Comparison of ENCODE assay signal across 6 cellular contexts in the genomic region with DNA sequence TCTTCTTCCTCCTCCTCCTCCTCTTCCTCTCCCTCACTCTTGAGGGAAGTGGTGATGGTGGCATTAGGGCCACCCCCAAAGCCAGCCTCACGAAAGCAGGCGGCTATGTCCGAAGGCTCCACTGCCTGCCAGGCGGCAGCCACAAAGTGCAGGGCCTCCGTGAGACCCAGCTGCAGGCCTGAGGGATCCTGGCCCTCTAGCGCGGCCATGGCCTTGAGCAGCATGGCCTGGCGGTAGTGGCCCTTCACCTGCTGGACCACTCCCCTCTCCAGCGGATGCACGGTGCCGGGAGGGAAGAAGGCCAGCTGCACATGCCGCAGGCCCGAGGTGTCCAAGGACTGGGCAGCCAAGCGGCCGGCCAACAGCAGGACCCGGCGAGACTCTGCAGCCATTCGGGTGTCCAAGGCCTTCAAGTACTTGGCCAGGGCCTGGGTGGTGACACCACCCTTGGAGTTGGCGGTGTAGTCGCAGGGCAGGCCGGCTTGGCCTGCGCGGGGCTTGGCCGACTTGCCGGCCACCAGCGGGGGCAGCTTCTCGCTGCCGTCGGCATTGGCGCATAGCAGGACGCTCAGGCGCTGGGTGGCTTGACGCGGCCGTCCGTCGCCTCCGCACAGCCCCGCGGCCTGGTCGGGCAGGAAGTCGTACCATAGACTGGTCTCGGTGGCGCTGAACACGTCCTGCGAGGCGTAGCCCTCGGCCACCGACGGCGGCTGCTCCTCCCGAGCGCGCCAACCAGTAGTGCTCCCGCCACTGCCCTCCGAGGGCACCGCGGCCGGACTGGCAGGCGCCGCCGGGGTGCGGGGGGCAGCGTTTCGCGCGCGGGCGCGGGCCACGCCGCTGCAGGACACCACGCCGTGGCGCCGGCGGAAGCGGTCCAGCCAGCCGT. TPM values are rescaled to one million over a fixed set of nuclear protein-coding genes. Genes with fewer than 3 reads are reported as not detected.
DNase-seq lines count a peak whose midpoint lies in the region; ATAC-seq, FAIRE-seq and TF ChIP-seq lines count a peak whose summit lies in the region.

No MANE protein-coding gene starts in this region.

- H3K4me3 ChIP-seq in A549 (peak overlapping the region; percentile 86), OCI-LY1 (ENCODE audit: low read depth, low read length, poor library complexity, severe bottlenecking) (peak overlapping the region; percentile 73), left ventricle myocardium inferior (peak overlapping the region; percentile 81)

- H3K4me2 ChIP-seq in A549 (peak overlapping the region; percentile 97), OCI-LY1 (ENCODE audit: low read length) (peak overlapping the region; percentile 96)

- H3K9me2 ChIP-seq in OCI-LY1 (ENCODE audit: low read depth, low read length), result no peaks in the 10 kb centered on the region

- no peaks in the 10 kb centered on the region for H3F3A ChIP-seq in OCI-LY1 (ENCODE audit: insufficient read depth, low read length)

- H3K9me3 ChIP-seq in A549, result no peaks in the 10 kb centered on the region
- H3K9me3 ChIP-seq in OCI-LY1 (ENCODE audit: low read length), result no peaks in the 10 kb centered on the region
- no peaks in the 10 kb centered on the region for H3K9me3 ChIP-seq in left ventricle myocardium inferior (replicated peaks)

- intact Hi-C loops in left ventricle myocardium inferior (cut with micrococcal nuclease), result no loop called here

- 41% methylated on average over 65 of the region's 79 CpGs for WGBS in A549 (ENCODE audit: missing lambda C conversion rate)

- TF ChIP-seq CTCF in A549 (IDR thresholded peaks at IDR 0.05) (no peak), OCI-LY1 (IDR thresholded peaks at IDR 0.05; ENCODE audit: low read length) (no peak), left ventricle myocardium inferior (IDR thresholded peaks at IDR 0.05; ENCODE audit: borderline replicate concordance) (no peak)

- 0 out of 5 replicates have a peak, but pooled peaks of 1 of the 2 experiments have one; percentile 20 for TF ChIP-seq EP300 in A549 (IDR thresholded peaks at IDR 0.05)

- CTCF ChIA-PET in A549 (lab: Yijun Ruan, JAX), result interaction anchor here (0.6 to 56.5 kb wide), 19 partner anchors 8 to 301 kb away, joined by 3 to 1634 read pairs (median 6); a partner anchor contains a TSS

- no peaks in the 10 kb centered on the region for H4K20me1 ChIP-seq in OCI-LY1 (ENCODE audit: insufficient read depth, low read length)

- no peak for TF ChIP-seq RAD21 in A549 (conservative IDR thresholded peaks at IDR 0.05 in 1 of 2, IDR thresholded peaks at IDR 0.05 in 1 of 2)

- H3K79me2 ChIP-seq in OCI-LY1 (ENCODE audit: insufficient read depth, low read length), result no peaks in the 10 kb centered on the region

- no peak overlapping the region for H2AFZ ChIP-seq in OCI-LY1 (ENCODE audit: low read length)

- ATAC-seq in A549 (no peak), HG02981 (IDR thresholded peaks at IDR 0.05; ENCODE audit: unreplicated experiment) (no peak), HG03565 (IDR thresholded peaks at IDR 0.05; ENCODE audit: unreplicated experiment) (no peak)

- H3K27me3 ChIP-seq in OCI-LY1 (ENCODE audit: insufficient read depth, low read length) (no peaks in the 10 kb centered on the region), left ventricle myocardium inferior (ENCODE audit: low read depth) (no peaks in the 10 kb centered on the region)

- H3K27ac ChIP-seq in A549 (peak overlapping the region; percentile 88 to 96), OCI-LY1 (ENCODE audit: low read depth, low read length, poor library complexity, severe bottlenecking) (no peak overlapping the region), left ventricle myocardium inferior (replicated peaks) (peak overlapping the region; percentile 92)

- DNase-seq in A549 (ENCODE audit: low read depth in 1 of 2, low spot score in 1 of 2), result no peak
- peak; percentile 29 for DNase-seq in left ventricle myocardium inferior
- peak; percentile 20 for DNase-seq in urothelium cell line (ENCODE audit: low spot score)

- POLR2A ChIA-PET in A549 (lab: Yijun Ruan, JAX), result interaction anchor here (0.5 to 3.0 kb wide), 10 partner anchors 12 to 300 kb away, joined by 3 to 40 read pairs (median 5); a partner anchor contains a TSS

- H3K4me1 ChIP-seq in A549 (peaks cover 48% of the 10 kb centered on the region), OCI-LY1 (ENCODE audit: insufficient read depth, low read length, severe bottlenecking) (peaks cover 51% of the 10 kb centered on the region), left ventricle myocardium inferior (peaks cover 52% of the 10 kb centered on the region)

- H3K36me3 ChIP-seq in OCI-LY1 (ENCODE audit: insufficient read depth, low read length), result peaks cover 4% of the 10 kb centered on the region
- H3K36me3 ChIP-seq in left ventricle myocardium inferior, result peaks cover 6% of the 10 kb centered on the region

- TF ChIP-seq POLR2A in A549 (IDR thresholded peaks at IDR 0.05; ENCODE audit: low read length), result no peak

- FAIRE-seq in A549 (lab: Jason Lieb, UNC), result no peak
- no peak for FAIRE-seq in urothelium cell line (lab: Jason Lieb, UNC)

- H3K9ac ChIP-seq in OCI-LY1 (ENCODE audit: low read length), result peak overlapping the region; percentile 79

TF ChIP-seq in A549, 52 proteins besides CTCF, POLR2A, EP300 and RAD21:
- TF ChIP-seq HOXB5 (CRISPR knock-in tag; IDR thresholded peaks at IDR 0.05) (peak; percentile 8; the same call in 1 of the 2 replicates), MAFK (IDR thresholded peaks at IDR 0.05; ENCODE audit: partially characterized antibody) (no peak), TFCP2L1 (CRISPR knock-in tag; IDR thresholded peaks at IDR 0.05) (no peak), ESRRA (IDR thresholded peaks at IDR 0.05; ENCODE audit: borderline replicate concordance, low read length) (no peak), EHMT2 (IDR thresholded peaks at IDR 0.05; ENCODE audit: low read depth) (no peak), JUN (IDR thresholded peaks at IDR 0.05) (peak in 1 of 2 experiments; percentile 56; a peak in 3 of 5 replicates), NPAS2 (CRISPR knock-in tag; IDR thresholded peaks at IDR 0.05; ENCODE audit: borderline replicate concordance) (no peak)
- TF ChIP-seq, protein P1, sequence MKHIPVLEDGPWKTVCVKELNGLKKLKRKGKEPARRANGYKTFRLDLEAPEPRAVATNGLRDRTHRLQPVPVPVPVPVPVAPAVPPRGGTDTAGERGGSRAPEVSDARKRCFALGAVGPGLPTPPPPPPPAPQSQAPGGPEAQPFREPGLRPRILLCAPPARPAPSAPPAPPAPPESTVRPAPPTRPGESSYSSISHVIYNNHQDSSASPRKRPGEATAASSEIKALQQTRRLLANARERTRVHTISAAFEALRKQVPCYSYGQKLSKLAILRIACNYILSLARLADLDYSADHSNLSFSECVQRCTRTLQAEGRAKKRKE (CRISPR knock-in tag; IDR thresholded peaks at IDR 0.05; ENCODE audit: low read depth), result no peak
TF ChIP-seq in A549: peak in this region for 2.

RNA-seq across cellular contexts. Expression of a gene that starts 1.1 kb away (rescaled TPM):
- polyA plus RNA-seq in A549 (2011; rRNA removed) (35.9 and 42.6 TPM in 2 replicates), A549 (2017; fragmentation: RNase III; extraction: RNeasy Plus Mini Kit Qiagen cat#74134 plus additional on column Dnase treatment) (93.1 to 107 TPM (median 106 TPM) in 3 replicates)
- 57.6 and 77.1 TPM in 2 replicates for polyA plus RNA-seq in A549 (2012; cell fraction: cytosol; rRNA removed)
- 55.5 and 78.2 TPM in 2 replicates for polyA plus RNA-seq in A549 (2012; cell fraction: nucleus; rRNA removed)
- polyA minus RNA-seq in A549 (2011; rRNA and poly(A)+ RNA removed), result 49.1 and 52.8 TPM in 2 replicates
- 70.7 TPM for total RNA-seq in left ventricle myocardium inferior

RNA-seq across cellular contexts. Expression of a gene that starts 4.2 kb away (rescaled TPM):
- polyA plus RNA-seq in A549 (2011; rRNA removed) (0.41 and 0.46 TPM in 2 replicates), A549 (2017; fragmentation: RNase III; extraction: RNeasy Plus Mini Kit Qiagen cat#74134 plus additional on column Dnase treatment) (0.89 to 1.4 TPM (median 1.3 TPM) in 3 replicates)
- polyA plus RNA-seq in A549 (2012; cell fraction: cytosol; rRNA removed), result 1.1 and 1.2 TPM in 2 replicates
- polyA plus RNA-seq in A549 (2012; cell fraction: nucleus; rRNA removed), result 4.2 and 4.5 TPM in 2 replicates
- 0.15 and 0.21 TPM in 2 replicates for polyA minus RNA-seq in A549 (2011; rRNA and poly(A)+ RNA removed)
- total RNA-seq in left ventricle myocardium inferior, result 0.33 TPM

RNA-seq across cellular contexts. Expression of a gene that starts 10.6 kb away (rescaled TPM):
- polyA plus RNA-seq in A549 (2011; rRNA removed) (133 and 136 TPM in 2 replicates), A549 (2017; fragmentation: RNase III; extraction: RNeasy Plus Mini Kit Qiagen cat#74134 plus additional on column Dnase treatment) (129 to 150 TPM (median 140 TPM) in 3 replicates)
- polyA plus RNA-seq in A549 (2012; cell fraction: cytosol; rRNA removed), result 173 and 193 TPM in 2 replicates
- polyA plus RNA-seq in A549 (2012; cell fraction: nucleus; rRNA removed), result 307 and 346 TPM in 2 replicates
- 101 and 126 TPM in 2 replicates for polyA minus RNA-seq in A549 (2011; rRNA and poly(A)+ RNA removed)
- 8.1 TPM for total RNA-seq in left ventricle myocardium inferior

RNA-seq across cellular contexts. Expression of a gene that starts 17.9 kb away (rescaled TPM):
- polyA plus RNA-seq in A549 (2011; rRNA removed) (43.9 and 44.0 TPM in 2 replicates), A549 (2017; fragmentation: RNase III; extraction: RNeasy Plus Mini Kit Qiagen cat#74134 plus additional on column Dnase treatment) (93.2 to 104 TPM (median 95.2 TPM) in 3 replicates)
- 162 and 207 TPM in 2 replicates for polyA plus RNA-seq in A549 (2012; cell fraction: cytosol; rRNA removed)
- polyA plus RNA-seq in A549 (2012; cell fraction: nucleus; rRNA removed), result 139 and 182 TPM in 2 replicates
- polyA minus RNA-seq in A549 (2011; rRNA and poly(A)+ RNA removed), result 49.7 and 55.6 TPM in 2 replicates
- total RNA-seq in left ventricle myocardium inferior, result 10.2 TPM

RNA-seq across cellular contexts. Expression of a gene that starts 34.9 kb away (rescaled TPM):
- polyA plus RNA-seq in A549 (2011; rRNA removed) (10.2 and 11.8 TPM in 2 replicates), A549 (2017; fragmentation: RNase III; extraction: RNeasy Plus Mini Kit Qiagen cat#74134 plus additional on column Dnase treatment) (17.7 to 20.6 TPM (median 19.9 TPM) in 3 replicates)
- 15.6 and 19.0 TPM in 2 replicates for polyA plus RNA-seq in A549 (2012; cell fraction: cytosol; rRNA removed)
- polyA plus RNA-seq in A549 (2012; cell fraction: nucleus; rRNA removed), result 15.2 and 20.0 TPM in 2 replicates
- 21.2 and 27.1 TPM in 2 replicates for polyA minus RNA-seq in A549 (2011; rRNA and poly(A)+ RNA removed)
- total RNA-seq in left ventricle myocardium inferior, result 11.3 TPM

Comparison
In these comparisons a context has a peak if more than half of its experiments do, and no peak if none do; other contexts are left out.
1. DNase-seq: peak in left ventricle myocardium inferior (single experiment) and urothelium cell line (single experiment); none in A549 (0 of 2).
2. Peak in every context shown above with its lines, with median percentiles within 50 percentile points of each other: H3K4me3 ChIP-seq.